9 cellular contexts compared by ENCODE assay signal in the genomic region with DNA sequence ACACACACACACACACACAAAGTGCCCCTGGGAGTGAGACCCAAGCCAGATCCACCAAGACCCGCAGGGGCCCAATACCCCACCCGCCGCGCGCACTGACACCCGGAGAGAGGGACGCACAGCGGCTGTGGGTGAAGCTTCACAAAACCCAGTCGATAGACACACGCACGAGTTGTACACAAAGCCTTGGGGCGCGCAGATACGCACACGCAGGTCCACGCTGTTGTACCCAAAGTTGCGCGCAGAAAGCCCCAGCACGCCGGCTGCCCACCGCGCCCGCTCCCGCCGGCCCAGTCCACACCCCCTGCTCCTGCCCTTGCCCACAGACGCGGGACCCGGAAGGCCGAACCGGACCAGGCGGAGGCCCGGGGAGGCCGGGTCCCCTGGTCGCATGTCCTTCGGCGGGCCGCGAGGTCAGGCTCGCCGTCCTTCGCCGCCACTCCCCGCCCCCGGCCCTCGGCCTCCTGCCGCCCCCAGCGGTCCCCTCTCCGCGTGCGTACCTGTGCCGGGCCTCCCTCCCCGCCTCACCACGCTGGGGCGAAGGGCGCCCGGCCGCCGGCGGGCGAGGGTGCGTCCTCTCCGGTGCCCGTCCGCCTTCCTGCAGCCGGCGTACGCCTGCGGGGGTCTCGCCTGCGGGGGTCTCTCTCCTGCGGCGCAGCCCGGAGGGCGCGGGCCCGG. TPM values are rescaled to one million over a fixed set of nuclear protein-coding genes. Genes with fewer than 3 reads are reported as not detected.
A peak's percentile ranks its signal among the peaks of the same experiment; 100 is the strongest.
DNase-seq lines count a peak whose midpoint lies in the region; ATAC-seq and TF ChIP-seq lines count a peak whose summit lies in the region.
"Had no signal": no experiment of that assay in that cellular context is flagged by ENCODE, and none has a peak within 500 bp of the region (broad histone marks: within the 10 kb centered on the region; RNA-seq: fewer than 3 reads in every experiment).

A gene (minus strand): TSS at position 344 of the 678 bp plus-strand sequence. CDS start 1,180 bp downstream, outside the sequence.

- no peak within 1 kb of the TSS for H3K27ac Mint-ChIP-seq in H9
- no peak within 1 kb of the TSS for H3K27ac Mint-ChIP-seq in T-helper 2 cell treated with Interferon-gamma antibody and Interleukin-4, amounts not matched to agents 5 μg/mL and 100 μg/mL, for 36 hours

- intact Hi-C loops in body of pancreas (cut with DNase I) = no loop called here

- H4K8ac ChIP-seq in H9 (replicated peaks; ENCODE audit: insufficient read length, low read depth, low read length) = no peak within 1 kb of the TSS

- no peak within 1 kb of the TSS for H2AK5ac ChIP-seq in H9 (ENCODE audit: insufficient read length, low read length)

- H2BK5ac ChIP-seq in H9 (ENCODE audit: insufficient read length, low read length) = no peak within 1 kb of the TSS

- no peak within 1 kb of the TSS for H3K9ac ChIP-seq in H9 (ENCODE audit: extremely low read depth, insufficient read length, low read length)

- H3K4me3 Mint-ChIP-seq in H9 = peak within 1 kb of the TSS; percentile 69 to 84
- H3K4me3 Mint-ChIP-seq in T-helper 2 cell treated with Interferon-gamma antibody and Interleukin-4, amounts not matched to agents 5 μg/mL and 100 μg/mL, for 36 hours = peak within 1 kb of the TSS; percentile 69

- no peak for TF ChIP-seq POLR2A in body of pancreas (IDR thresholded peaks at IDR 0.05)

- peak within 1 kb of the TSS; percentile 80 for H3K14ac ChIP-seq in H9 (ENCODE audit: insufficient read depth, low read length)

- H3K4me3 ChIP-seq in skeletal muscle cell (ENCODE audit: low read depth, low read length) (peak within 1 kb of the TSS; percentile 40), body of pancreas (peak within 1 kb of the TSS in 1 of 2 donors; percentile 12)

- H3K79me2 ChIP-seq in H9 (ENCODE audit: insufficient read depth, low read length) = no peaks in the 10 kb centered on the region

- H2BK20ac ChIP-seq in H9 (ENCODE audit: low read depth, low read length, poor library complexity, severe bottlenecking) = no peak within 1 kb of the TSS

- peak within 1 kb of the TSS; percentile 41 for H3K18ac ChIP-seq in H9 (ENCODE audit: insufficient read length, low read depth, low read length)

- H3K9me3 ChIP-seq in H9 (ENCODE audit: control insufficient read depth, low read depth, low read length) (no peaks in the 10 kb centered on the region), body of pancreas (no peaks in the 10 kb centered on the region)

- WGBS in H9 (ENCODE audit: extremely low coverage, insufficient read length, low lambda C conversion rate) = no CpG with 5 or more reads among the region's 76 CpGs
- WGBS in body of pancreas, 2 donors = 0% methylated on average over 2 to 35 of the region's 76 CpGs

- peaks cover 4% of the 10 kb centered on the region for H3K23me2 ChIP-seq in H9 (ENCODE audit: insufficient read length, low read depth, low read length, poor library complexity, severe bottlenecking)

- no peak for DNase-seq in H9
- DNase-seq in T-helper 2 cell treated with Interferon-gamma antibody and Interleukin-4, amounts not matched to agents 5 μg/mL and 100 μg/mL, for 36 hours (ENCODE audit: low spot score) = no peak
- DNase-seq in germinal center (ENCODE audit: low spot score) = peak; percentile 26
- DNase-seq in skeletal muscle cell (ENCODE audit: low read depth) = no peak
- no peak for DNase-seq in NOMO-1 treated with dmso at 0.1 percent for 144 hours (lab: John Stamatoyannopoulos, UW; ENCODE audit: unreplicated experiment)
- DNase-seq in body of pancreas = no peak
- no peak for DNase-seq in GF-D8 (lab: John Stamatoyannopoulos, UW)

- H3K27me3 ChIP-seq in H9 (ENCODE audit: insufficient read depth, low read length) = peaks cover 16% of the 10 kb centered on the region; the same call in 1 of the 2 replicates
- H3K27me3 ChIP-seq in body of pancreas = no peaks in the 10 kb centered on the region

- no peaks in the 10 kb centered on the region for H3K36me3 ChIP-seq in body of pancreas (replicated peaks in 1 of 2; ENCODE audit: insufficient read depth in 1 of 2, low read depth in 2 of 2)

- no peak within 1 kb of the TSS for H4K91ac ChIP-seq in H9 (ENCODE audit: insufficient read length, low read depth, low read length)

- no peak within 1 kb of the TSS for H2AFZ ChIP-seq in H9 (ENCODE audit: low read length)

- H2BK120ac ChIP-seq in H9 (ENCODE audit: low read depth, low read length, poor library complexity, severe bottlenecking) = no peak within 1 kb of the TSS

- no peak for TF ChIP-seq CTCF in H9 (conservative IDR thresholded peaks at IDR 0.05)
- no peak for TF ChIP-seq CTCF in body of pancreas (IDR thresholded peaks at IDR 0.05)

- peaks cover 0 to 5% (median 4%) of the 10 kb centered on the region in 3 experiments; a peak in 2 of 7 replicates for H3K36me3 Mint-ChIP-seq in H9 (ENCODE audit: insufficient read depth in 1 of 3, low read depth in 3 of 3)
- peaks cover 2% of the 10 kb centered on the region for H3K36me3 Mint-ChIP-seq in T-helper 2 cell treated with Interferon-gamma antibody and Interleukin-4, amounts not matched to agents 5 μg/mL and 100 μg/mL, for 36 hours (ENCODE audit: low read depth)

- H3K79me1 ChIP-seq in H9 (ENCODE audit: insufficient read depth, low read depth, low read length, poor library complexity, severe bottlenecking) = no peaks in the 10 kb centered on the region

- ATAC-seq in body of pancreas = no peak
- no peak for ATAC-seq in HG03442 (IDR thresholded peaks at IDR 0.05; ENCODE audit: unreplicated experiment)

- peak within 1 kb of the TSS; percentile 74 for H3K4me2 ChIP-seq in H9 (ENCODE audit: insufficient read depth, insufficient read length, low read length)

- no peak within 1 kb of the TSS for H2BK12ac ChIP-seq in H9 (ENCODE audit: insufficient read length, low read depth, low read length)

- H3K4ac ChIP-seq in H9 (ENCODE audit: low read depth, low read length) = no peak within 1 kb of the TSS

- H3K27ac ChIP-seq in H9 (ENCODE audit: insufficient read length, low read depth, low read length) (no peak within 1 kb of the TSS), body of pancreas (no peak within 1 kb of the TSS)

- H4K20me1 ChIP-seq in H9 (ENCODE audit: control insufficient read depth, insufficient read depth, insufficient read length) = no peaks in the 10 kb centered on the region

- H3K4me1 ChIP-seq in H9 (ENCODE audit: insufficient read depth, low read length) (peaks cover 12% of the 10 kb centered on the region; the same call in 1 of the 2 replicates), body of pancreas (peaks cover 13% of the 10 kb centered on the region)

- H3K56ac ChIP-seq in H9 (ENCODE audit: insufficient read length, low read depth, low read length) = no peak within 1 kb of the TSS

- H3T11ph ChIP-seq in H9 (ENCODE audit: low read length) = no peak within 1 kb of the TSS

- H2BK15ac ChIP-seq in H9 (ENCODE audit: low read depth, low read length) = no peak within 1 kb of the TSS

- no peak within 1 kb of the TSS for H3K23ac ChIP-seq in H9 (ENCODE audit: insufficient read length, low read depth, low read length)

- H4K5ac ChIP-seq in H9 (ENCODE audit: insufficient read length, low read depth, low read length) = no peak within 1 kb of the TSS

- peaks cover 45% of the 10 kb centered on the region for H3K27me3 Mint-ChIP-seq in H9 (ENCODE audit: low read depth)
- peaks cover 31% of the 10 kb centered on the region for H3K27me3 Mint-ChIP-seq in T-helper 2 cell treated with Interferon-gamma antibody and Interleukin-4, amounts not matched to agents 5 μg/mL and 100 μg/mL, for 36 hours (ENCODE audit: low read depth)

- no peaks in the 10 kb centered on the region; a peak in 2 of 5 replicates for H3K9me3 Mint-ChIP-seq in H9
- H3K9me3 Mint-ChIP-seq in T-helper 2 cell treated with Interferon-gamma antibody and Interleukin-4, amounts not matched to agents 5 μg/mL and 100 μg/mL, for 36 hours = no peaks in the 10 kb centered on the region

- H3K4me1 Mint-ChIP-seq in H9 = peaks cover 18 to 30% of the 10 kb centered on the region in 2 experiments
- H3K4me1 Mint-ChIP-seq in T-helper 2 cell treated with Interferon-gamma antibody and Interleukin-4, amounts not matched to agents 5 μg/mL and 100 μg/mL, for 36 hours (ENCODE audit: low read depth) = peaks cover 6% of the 10 kb centered on the region

RNA-seq across cellular contexts. Expression of the gene that starts here (rescaled TPM):
- total RNA-seq in H9 (2021) = 4.9 and 6.2 TPM in 2 replicates
- total RNA-seq in body of pancreas = not detected
- total RNA-seq: LHCN-M2 had no signal
